Comparison of ENCODE assay signal across 2 cellular contexts in the genomic region with DNA sequence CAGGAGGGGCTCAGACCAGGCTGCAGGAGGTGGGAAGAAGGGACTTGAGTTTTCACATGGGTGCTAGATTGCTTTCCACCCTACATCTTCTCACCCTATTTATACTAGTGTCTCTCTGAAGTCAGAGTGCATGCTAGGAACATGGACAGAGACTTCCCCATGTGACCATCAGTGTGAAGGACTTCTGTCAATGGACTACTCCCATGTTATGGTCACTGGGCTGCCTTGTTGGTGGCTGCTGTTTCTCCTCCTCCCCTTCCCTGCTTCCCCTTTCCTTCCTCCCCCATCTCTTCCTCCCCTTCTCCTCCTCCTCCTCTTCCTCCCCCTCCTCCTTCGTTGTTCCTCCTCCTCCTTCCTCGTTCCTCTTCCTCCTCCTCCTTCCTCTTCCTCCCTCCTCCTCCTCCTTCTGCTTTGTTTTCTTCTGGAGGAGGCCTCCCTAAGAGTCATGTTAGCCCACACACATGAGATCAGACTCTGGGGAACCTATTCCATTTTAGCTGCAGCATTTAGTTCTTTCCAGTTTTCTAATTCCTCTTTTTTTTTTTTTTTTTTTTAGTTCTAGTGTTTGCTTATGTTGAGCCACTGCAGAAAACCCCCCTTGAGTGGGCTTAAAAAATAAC.
TF ChIP-seq lines count a peak whose summit lies in the region.

No MANE protein-coding gene starts in this region.

TF ChIP-seq in SK-N-SH treated with all-trans-retinoic acid at 6 μM for 48 hours, 23 proteins besides CTCF, POLR2A, EP300 and RAD21 (continued from another document):
- TF ChIP-seq, protein P1, sequence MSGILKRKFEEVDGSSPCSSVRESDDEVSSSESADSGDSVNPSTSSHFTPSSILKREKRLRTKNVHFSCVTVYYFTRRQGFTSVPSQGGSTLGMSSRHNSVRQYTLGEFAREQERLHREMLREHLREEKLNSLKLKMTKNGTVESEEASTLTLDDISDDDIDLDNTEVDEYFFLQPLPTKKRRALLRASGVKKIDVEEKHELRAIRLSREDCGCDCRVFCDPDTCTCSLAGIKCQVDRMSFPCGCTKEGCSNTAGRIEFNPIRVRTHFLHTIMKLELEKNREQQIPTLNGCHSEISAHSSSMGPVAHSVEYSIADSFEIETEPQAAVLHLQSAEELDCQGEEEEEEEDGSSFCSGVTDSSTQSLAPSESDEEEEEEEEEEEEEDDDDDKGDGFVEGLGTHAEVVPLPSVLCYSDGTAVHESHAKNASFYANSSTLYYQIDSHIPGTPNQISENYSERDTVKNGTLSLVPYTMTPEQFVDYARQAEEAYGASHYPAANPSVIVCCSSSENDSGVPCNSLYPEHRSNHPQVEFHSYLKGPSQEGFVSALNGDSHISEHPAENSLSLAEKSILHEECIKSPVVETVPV (CRISPR knock-in tag; IDR thresholded peaks at IDR 0.05) = no peak
- TF ChIP-seq, protein P2, sequence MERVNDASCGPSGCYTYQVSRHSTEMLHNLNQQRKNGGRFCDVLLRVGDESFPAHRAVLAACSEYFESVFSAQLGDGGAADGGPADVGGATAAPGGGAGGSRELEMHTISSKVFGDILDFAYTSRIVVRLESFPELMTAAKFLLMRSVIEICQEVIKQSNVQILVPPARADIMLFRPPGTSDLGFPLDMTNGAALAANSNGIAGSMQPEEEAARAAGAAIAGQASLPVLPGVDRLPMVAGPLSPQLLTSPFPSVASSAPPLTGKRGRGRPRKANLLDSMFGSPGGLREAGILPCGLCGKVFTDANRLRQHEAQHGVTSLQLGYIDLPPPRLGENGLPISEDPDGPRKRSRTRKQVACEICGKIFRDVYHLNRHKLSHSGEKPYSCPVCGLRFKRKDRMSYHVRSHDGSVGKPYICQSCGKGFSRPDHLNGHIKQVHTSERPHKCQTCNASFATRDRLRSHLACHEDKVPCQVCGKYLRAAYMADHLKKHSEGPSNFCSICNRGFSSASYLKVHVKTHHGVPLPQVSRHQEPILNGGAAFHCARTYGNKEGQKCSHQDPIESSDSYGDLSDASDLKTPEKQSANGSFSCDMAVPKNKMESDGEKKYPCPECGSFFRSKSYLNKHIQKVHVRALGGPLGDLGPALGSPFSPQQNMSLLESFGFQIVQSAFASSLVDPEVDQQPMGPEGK (CRISPR knock-in tag; IDR thresholded peaks at IDR 0.05; ENCODE audit: borderline replicate concordance) = no peak
- no peak for TF ChIP-seq ZFP30 (CRISPR knock-in tag; IDR thresholded peaks at IDR 0.05)
TF ChIP-seq in SK-N-SH treated with all-trans-retinoic acid at 6 μM for 48 hours: peak in this region for 0.

TF ChIP-seq in SK-N-SH, 30 proteins besides CTCF, POLR2A, EP300 and RAD21 (continued from another document):
- TF ChIP-seq, protein P3, sequence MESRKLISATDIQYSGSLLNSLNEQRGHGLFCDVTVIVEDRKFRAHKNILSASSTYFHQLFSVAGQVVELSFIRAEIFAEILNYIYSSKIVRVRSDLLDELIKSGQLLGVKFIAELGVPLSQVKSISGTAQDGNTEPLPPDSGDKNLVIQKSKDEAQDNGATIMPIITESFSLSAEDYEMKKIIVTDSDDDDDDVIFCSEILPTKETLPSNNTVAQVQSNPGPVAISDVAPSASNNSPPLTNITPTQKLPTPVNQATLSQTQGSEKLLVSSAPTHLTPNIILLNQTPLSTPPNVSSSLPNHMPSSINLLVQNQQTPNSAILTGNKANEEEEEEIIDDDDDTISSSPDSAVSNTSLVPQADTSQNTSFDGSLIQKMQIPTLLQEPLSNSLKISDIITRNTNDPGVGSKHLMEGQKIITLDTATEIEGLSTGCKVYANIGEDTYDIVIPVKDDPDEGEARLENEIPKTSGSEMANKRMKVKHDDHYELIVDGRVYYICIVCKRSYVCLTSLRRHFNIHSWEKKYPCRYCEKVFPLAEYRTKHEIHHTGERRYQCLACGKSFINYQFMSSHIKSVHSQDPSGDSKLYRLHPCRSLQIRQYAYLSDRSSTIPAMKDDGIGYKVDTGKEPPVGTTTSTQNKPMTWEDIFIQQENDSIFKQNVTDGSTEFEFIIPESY (IDR thresholded peaks at IDR 0.05; ENCODE audit: borderline replicate concordance, low read depth) = no peak
